ENCODE assay signal across 12 cellular contexts in the genomic region with DNA sequence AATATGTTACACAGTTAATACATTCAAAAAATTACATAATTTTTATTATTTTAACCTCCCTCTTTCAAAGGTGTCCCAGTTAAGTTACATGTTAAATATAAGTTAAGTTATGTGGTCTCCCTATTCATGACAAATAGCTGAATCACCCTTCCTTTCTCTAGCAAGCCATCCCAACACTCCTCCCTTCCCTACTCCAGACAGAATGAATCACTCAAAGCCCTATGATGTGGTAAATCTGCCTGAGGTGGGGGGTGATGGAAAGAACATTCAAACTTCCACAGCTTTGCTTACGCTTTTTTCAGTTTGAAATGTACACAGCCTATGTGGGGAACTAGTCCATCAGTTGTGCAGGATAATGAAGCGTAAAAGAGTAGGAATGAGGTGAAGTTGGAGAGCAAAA.
DNase-seq lines count a peak whose midpoint lies in the region; ATAC-seq, FAIRE-seq and TF ChIP-seq lines count a peak whose summit lies in the region.
"Had no signal": no experiment of that assay in that cellular context is flagged by ENCODE, and none has a peak within 500 bp of the region (broad histone marks: within the 10 kb centered on the region; RNA-seq: fewer than 3 reads in every experiment).

No MANE protein-coding gene starts in this region.

- H3K4ac ChIP-seq in mesendoderm (ENCODE audit: low read depth, low read length) = no peak overlapping the region

- H3K4me1 Mint-ChIP-seq in chondrocyte (ENCODE audit: low read depth) = peaks cover 33% of the 10 kb centered on the region
- no peaks in the 10 kb centered on the region for H3K4me1 Mint-ChIP-seq in effector memory CD8-positive, alpha-beta T cell (ENCODE audit: low read depth in 2 of 2)
- no peaks in the 10 kb centered on the region for H3K4me1 Mint-ChIP-seq in activated CD8-positive, alpha-beta T cell treated with anti-CD3 and anti-CD28 coated beads for 36 hours (ENCODE audit: low read depth)

- no peak overlapping the region for H3K4me2 ChIP-seq in mesendoderm (ENCODE audit: low read length)

- intact Hi-C loops in activated CD8-positive, alpha-beta T cell treated with anti-CD3 and anti-CD28 coated beads for 36 hours (cut with micrococcal nuclease) = no loop called here
- intact Hi-C loops in pancreas (cut with DNase I) = loop anchor here in 1 of 3 donors (10.0 kb wide), 1 partner anchor 311 kb away; no protein-coding TSS in a partner anchor

- H4K8ac ChIP-seq in mesendoderm (ENCODE audit: low read depth, low read length) = no peak overlapping the region

- H2BK120ac ChIP-seq in mesendoderm (ENCODE audit: low read depth, low read length) = no peak overlapping the region

- FAIRE-seq in pancreas (lab: Jason Lieb, UNC) = no peak
- FAIRE-seq: G401.6 had no signal

- H3K4me3 ChIP-seq in NB4 (ENCODE audit: low read depth, low read length) (no peak overlapping the region), mesendoderm (ENCODE audit: low read length) (no peak overlapping the region), pancreas (no peak overlapping the region)

- H3K36me3 Mint-ChIP-seq in chondrocyte (ENCODE audit: low read depth) = no peaks in the 10 kb centered on the region
- no peaks in the 10 kb centered on the region for H3K36me3 Mint-ChIP-seq in effector memory CD8-positive, alpha-beta T cell (ENCODE audit: insufficient read depth)
- H3K36me3 Mint-ChIP-seq in activated CD8-positive, alpha-beta T cell treated with anti-CD3 and anti-CD28 coated beads for 36 hours (ENCODE audit: low read depth) = no peaks in the 10 kb centered on the region

- no peaks in the 10 kb centered on the region for H3K9me3 Mint-ChIP-seq in chondrocyte (ENCODE audit: low read depth)
- H3K9me3 Mint-ChIP-seq in effector memory CD8-positive, alpha-beta T cell = no peaks in the 10 kb centered on the region
- H3K9me3 Mint-ChIP-seq in activated CD8-positive, alpha-beta T cell treated with anti-CD3 and anti-CD28 coated beads for 36 hours = no peaks in the 10 kb centered on the region

- H2BK15ac ChIP-seq in mesendoderm (replicated peaks; ENCODE audit: low read depth) = no peak overlapping the region

- H3K18ac ChIP-seq in mesendoderm (ENCODE audit: low read length) = no peak overlapping the region

- H4K5ac ChIP-seq in mesendoderm (ENCODE audit: low read length) = no peak overlapping the region

- peak; percentile 95 for DNase-seq in EH (ENCODE audit: low read depth)
- peak; percentile 26 for DNase-seq in NB4 (ENCODE audit: low read depth)
- no peak for DNase-seq in chondrocyte (ENCODE audit: low spot score)
- DNase-seq in mesendoderm = peak; percentile 71
- no peak for DNase-seq in effector memory CD8-positive, alpha-beta T cell
- no peak for DNase-seq in GM13977 (ENCODE audit: low spot score)
- DNase-seq in activated CD8-positive, alpha-beta T cell treated with anti-CD3 and anti-CD28 coated beads for 36 hours = no peak
- DNase-seq in pancreas = no peak
- DNase-seq: NCI-H1436 treated with DMSO at 0.1 percent for 48 hours, right cardiac atrium, SHP77 had no signal

- no peaks in the 10 kb centered on the region for H3K36me3 ChIP-seq in mesendoderm (ENCODE audit: control insufficient read depth, insufficient read depth, low read length)
- no peaks in the 10 kb centered on the region for H3K36me3 ChIP-seq in pancreas

- H3K9me3 ChIP-seq in pancreas = no peaks in the 10 kb centered on the region

- CTCF ChIA-PET in activated CD8-positive, alpha-beta T cell treated with anti-CD3 and anti-CD28 coated beads for 36 hours (lab: Charles Lee) = no interaction called here

- H3K27me3 ChIP-seq in mesendoderm (ENCODE audit: insufficient read depth, low read length, poor library complexity) (no peaks in the 10 kb centered on the region), pancreas (no peaks in the 10 kb centered on the region)

- H3K23ac ChIP-seq in mesendoderm (ENCODE audit: low read length) = no peak overlapping the region

- H3K27ac Mint-ChIP-seq in chondrocyte (ENCODE audit: unreplicated experiment) = peak overlapping the region; percentile 1
- no peak overlapping the region for H3K27ac Mint-ChIP-seq in effector memory CD8-positive, alpha-beta T cell
- H3K27ac Mint-ChIP-seq in activated CD8-positive, alpha-beta T cell treated with anti-CD3 and anti-CD28 coated beads for 36 hours = no peak overlapping the region

- POLR2A ChIA-PET in activated CD8-positive, alpha-beta T cell treated with anti-CD3 and anti-CD28 coated beads for 36 hours (lab: Charles Lee) = no interaction called here

- H3K9ac ChIP-seq in mesendoderm (ENCODE audit: low read length) = no peak overlapping the region

- no peak for ATAC-seq in effector memory CD8-positive, alpha-beta T cell (replicated peaks)
- ATAC-seq in activated CD8-positive, alpha-beta T cell treated with anti-CD3 and anti-CD28 coated beads for 36 hours = no peak
- ATAC-seq in pancreas = no peak
- ATAC-seq: right cardiac atrium had no signal

- no peak overlapping the region for H2BK5ac ChIP-seq in mesendoderm (ENCODE audit: low read length)

- H3K27me3 Mint-ChIP-seq in chondrocyte (ENCODE audit: low read depth) = no peaks in the 10 kb centered on the region
- H3K27me3 Mint-ChIP-seq in effector memory CD8-positive, alpha-beta T cell = no peaks in the 10 kb centered on the region
- H3K27me3 Mint-ChIP-seq in activated CD8-positive, alpha-beta T cell treated with anti-CD3 and anti-CD28 coated beads for 36 hours = no peaks in the 10 kb centered on the region

- H3K79me1 ChIP-seq in mesendoderm (ENCODE audit: low read length) = no peaks in the 10 kb centered on the region

- H3K4me1 ChIP-seq in mesendoderm (ENCODE audit: control insufficient read depth, low read depth, low read length) (no peaks in the 10 kb centered on the region), pancreas (peaks cover 0 to 3% (median 0%) of the 10 kb centered on the region in 3 donors)

- H3K56ac ChIP-seq in mesendoderm (ENCODE audit: low read length) = no peak overlapping the region

- no peaks in the 10 kb centered on the region for H3K79me2 ChIP-seq in mesendoderm (ENCODE audit: control insufficient read depth, insufficient read depth, low read length)

- H3K27ac ChIP-seq in mesendoderm (ENCODE audit: low read depth, low read length) (no peak overlapping the region), pancreas (no peak overlapping the region)

- no peak overlapping the region for H2AK5ac ChIP-seq in mesendoderm (ENCODE audit: low read length)

- in situ Hi-C loops in GM13977 (cut with MboI; ENCODE audit: low pct_unique_long_range_greater_than_20kb, low sequenced_read_pairs, unreplicated experiment) = no loop called here

- TF ChIP-seq POLR2A in NB4 (IDR thresholded peaks at IDR 0.05; ENCODE audit: extremely low read depth, insufficient read length) = no peak

- WGBS in mesendoderm (ENCODE audit: extremely low coverage, insufficient coverage, low lambda C conversion rate) = no CpG with 5 or more reads among the region's 2 CpGs
- 95% methylated on average over 2 of the region's 2 CpGs for WGBS in pancreas, 2 donors

- no peak overlapping the region for H3K4me3 Mint-ChIP-seq in chondrocyte (ENCODE audit: unreplicated experiment)
- H3K4me3 Mint-ChIP-seq in effector memory CD8-positive, alpha-beta T cell = no peak overlapping the region
- H3K4me3 Mint-ChIP-seq in activated CD8-positive, alpha-beta T cell treated with anti-CD3 and anti-CD28 coated beads for 36 hours = no peak overlapping the region

- TF ChIP-seq CTCF in NB4 (IDR thresholded peaks at IDR 0.05; ENCODE audit: low read depth, low read length) (no peak), chondrocyte (IDR thresholded peaks at IDR 0.05) (no peak), GM13977 (IDR thresholded peaks at IDR 0.05; ENCODE audit: extremely low read depth, insufficient read depth, missing control alignments) (no peak), pancreas (IDR thresholded peaks at IDR 0.05) (no peak)
- TF ChIP-seq CTCF in activated CD8-positive, alpha-beta T cell treated with anti-CD3 and anti-CD28 coated beads for 36 hours (IDR thresholded peaks at IDR 0.05) = no peak

Comparison
In these comparisons a context has a peak if more than half of its experiments do, and no peak if none do; other contexts are left out.
1. DNase-seq: peak in EH (single experiment), NB4 (single experiment) and mesendoderm (single experiment); none in chondrocyte (single experiment), effector memory CD8-positive, alpha-beta T cell (0 of 3), GM13977 (single experiment), activated CD8-positive, alpha-beta T cell treated with anti-CD3 and anti-CD28 coated beads for 36 hours (single experiment) and pancreas (0 of 6).